Comparison of ENCODE assay signal across 20 cellular contexts in genomic region chr4:38170800-38171199, GRCh38.
A peak's percentile ranks its signal among the peaks of the same experiment; 100 is the strongest.
DNase-seq lines count a peak whose midpoint lies in the region; ATAC-seq and TF ChIP-seq lines count a peak whose summit lies in the region.
"Had no signal": no experiment of that assay in that cellular context is flagged by ENCODE, and none has a peak within 500 bp of the region (broad histone marks: within the 10 kb centered on the region; RNA-seq: fewer than 3 reads in every experiment).

No MANE protein-coding gene starts in this region.

- TF ChIP-seq CTCF in SK-N-SH (IDR thresholded peaks at IDR 0.05) (no peak), epithelial cell of esophagus (IDR thresholded peaks at IDR 0.05; ENCODE audit: insufficient read depth, low read depth, low read length, missing control alignments) (no peak), mesothelial cell of epicardium (IDR thresholded peaks at IDR 0.05; ENCODE audit: unreplicated experiment) (no peak), type B pancreatic cell (conservative IDR thresholded peaks at IDR 0.05) (no peak)

- H3K4me1 Mint-ChIP-seq in mesothelial cell of epicardium (peaks cover 28% of the 10 kb centered on the region), type B pancreatic cell (ENCODE audit: unreplicated experiment) (peaks cover 36% of the 10 kb centered on the region)

- H3K36me3 Mint-ChIP-seq in mesothelial cell of epicardium (no peaks in the 10 kb centered on the region), type B pancreatic cell (peaks cover 4% of the 10 kb centered on the region)

- no peaks in the 10 kb centered on the region for H3K79me2 ChIP-seq in SK-N-SH (ENCODE audit: insufficient read depth)

- DNase-seq in SK-N-SH (no peak), epithelial cell of esophagus (ENCODE audit: low read depth) (peak; percentile 67), mesothelial cell of epicardium (ENCODE audit: low spot score in 2 of 2, unreplicated experiment in 2 of 2) (no peak), type B pancreatic cell (ENCODE audit: extremely low spot score, unreplicated experiment) (no peak), AG08396 (ENCODE audit: low spot score) (no peak), HuH-7 (ENCODE audit: low spot score) (no peak), NCI-H2029 (lab: John Stamatoyannopoulos, UW) (no peak)
- DNase-seq: 8988T; Caco-2; CD4-positive, alpha-beta T cell; HCEC 1CT; Kasumi-1; NCI-H1105; NCI-H510A; NCI-H774 had no signal

- no peak for TF ChIP-seq RAD21 in SK-N-SH (IDR thresholded peaks at IDR 0.05; ENCODE audit: low read length)

- CTCF ChIA-PET in SK-N-SH (lab: Yijun Ruan, JAX), result interaction anchor here (0.6 to 1.9 kb wide), 5 partner anchors 9 to 571 kb away, joined by 3 to 5 read pairs (median 3); no protein-coding TSS in a partner anchor

- H2AFZ ChIP-seq in SK-N-SH (ENCODE audit: low read depth), result no peak overlapping the region

- no peaks in the 10 kb centered on the region for H3F3A ChIP-seq in SK-N-SH (replicated peaks; ENCODE audit: insufficient read depth)

- H3K4me3 ChIP-seq in SK-N-SH (ENCODE audit: low read depth in 2 of 2, low read length in 1 of 2) (no peak overlapping the region), epithelial cell of esophagus (ENCODE audit: low read length) (no peak overlapping the region)
- H3K4me3 ChIP-seq: GM12878, GM23338 had no signal

- no peak overlapping the region for H3K9ac ChIP-seq in SK-N-SH

- no peaks in the 10 kb centered on the region for H3K9me3 ChIP-seq in SK-N-SH
- H3K9me3 ChIP-seq: Caco-2 had no signal

- H4K20me1 ChIP-seq in SK-N-SH (ENCODE audit: insufficient read depth), result no peaks in the 10 kb centered on the region

- H3K9me3 Mint-ChIP-seq in mesothelial cell of epicardium (no peaks in the 10 kb centered on the region), type B pancreatic cell (peaks cover 9% of the 10 kb centered on the region)
- H3K9me3 Mint-ChIP-seq: CD4-positive, alpha-beta T cell; GM23338 had no signal

- ATAC-seq in SK-N-SH treated with all-trans-retinoic acid at 6 μM for 48 hours, result peak; percentile 73
- ATAC-seq: GM12878, GM23338 had no signal

- no peaks in the 10 kb centered on the region for H3K36me3 ChIP-seq in SK-N-SH (replicated peaks in 1 of 2; ENCODE audit: control insufficient read depth in 1 of 2, insufficient read depth in 2 of 2, low read length in 1 of 2)

- WGBS in SK-N-SH (ENCODE audit: low lambda C conversion rate), result 37% methylated on average over 3 of the region's 3 CpGs

- POLR2A ChIA-PET in SK-N-SH (lab: Yijun Ruan, JAX), result no interaction called here

- TF ChIP-seq EP300 in SK-N-SH (IDR thresholded peaks at IDR 0.05; ENCODE audit: borderline replicate concordance in 1 of 2, low read depth in 1 of 2, low read length in 1 of 2), result no peak

- H3K27me3 Mint-ChIP-seq in mesothelial cell of epicardium (ENCODE audit: low read depth) (no peaks in the 10 kb centered on the region), type B pancreatic cell (no peaks in the 10 kb centered on the region)
- H3K27me3 Mint-ChIP-seq: CD4-positive, alpha-beta T cell had no signal

- H3K27ac Mint-ChIP-seq in mesothelial cell of epicardium, result peak overlapping the region; percentile 63
- H3K27ac Mint-ChIP-seq in type B pancreatic cell, result peak overlapping the region; percentile 84
- H3K27ac Mint-ChIP-seq: CD4-positive, alpha-beta T cell; GM23338 had no signal

- H3K4me1 ChIP-seq in SK-N-SH (ENCODE audit: control insufficient read depth in 1 of 2, insufficient read depth in 2 of 2, low read depth in 1 of 2, low read length in 1 of 2), result peaks cover 0 to 7% of the 10 kb centered on the region in 2 experiments; a peak in 3 of 4 replicates
- H3K4me1 ChIP-seq: Caco-2 had no signal

- no peaks in the 10 kb centered on the region for H3K9me2 ChIP-seq in SK-N-SH

- no peaks in the 10 kb centered on the region for H3K27me3 ChIP-seq in SK-N-SH (ENCODE audit: insufficient read depth)

- H3K27ac ChIP-seq in SK-N-SH (ENCODE audit: low read depth in 2 of 2, low read length in 1 of 2), result peak overlapping the region in 1 of 2 experiments; percentile 16; a peak in 1 of 4 replicates
- H3K27ac ChIP-seq: HL-60, RWPE1 had no signal

- H3K4me2 ChIP-seq in SK-N-SH, result no peak overlapping the region
- H3K4me2 ChIP-seq: GM23338 had no signal

- H3K4me3 Mint-ChIP-seq in mesothelial cell of epicardium, result no peak overlapping the region
- no peak overlapping the region for H3K4me3 Mint-ChIP-seq in type B pancreatic cell
- H3K4me3 Mint-ChIP-seq: CD4-positive, alpha-beta T cell; GM23338 had no signal

TF ChIP-seq in SK-N-SH treated with all-trans-retinoic acid at 6 μM for 48 hours, 23 proteins besides CTCF, POLR2A, EP300 and RAD21 (continues in another document):
- no peak for TF ChIP-seq ZFP30 (CRISPR knock-in tag; IDR thresholded peaks at IDR 0.05)
- TF ChIP-seq, protein P1, sequence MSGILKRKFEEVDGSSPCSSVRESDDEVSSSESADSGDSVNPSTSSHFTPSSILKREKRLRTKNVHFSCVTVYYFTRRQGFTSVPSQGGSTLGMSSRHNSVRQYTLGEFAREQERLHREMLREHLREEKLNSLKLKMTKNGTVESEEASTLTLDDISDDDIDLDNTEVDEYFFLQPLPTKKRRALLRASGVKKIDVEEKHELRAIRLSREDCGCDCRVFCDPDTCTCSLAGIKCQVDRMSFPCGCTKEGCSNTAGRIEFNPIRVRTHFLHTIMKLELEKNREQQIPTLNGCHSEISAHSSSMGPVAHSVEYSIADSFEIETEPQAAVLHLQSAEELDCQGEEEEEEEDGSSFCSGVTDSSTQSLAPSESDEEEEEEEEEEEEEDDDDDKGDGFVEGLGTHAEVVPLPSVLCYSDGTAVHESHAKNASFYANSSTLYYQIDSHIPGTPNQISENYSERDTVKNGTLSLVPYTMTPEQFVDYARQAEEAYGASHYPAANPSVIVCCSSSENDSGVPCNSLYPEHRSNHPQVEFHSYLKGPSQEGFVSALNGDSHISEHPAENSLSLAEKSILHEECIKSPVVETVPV (CRISPR knock-in tag; IDR thresholded peaks at IDR 0.05), result no peak
- TF ChIP-seq, protein P2, sequence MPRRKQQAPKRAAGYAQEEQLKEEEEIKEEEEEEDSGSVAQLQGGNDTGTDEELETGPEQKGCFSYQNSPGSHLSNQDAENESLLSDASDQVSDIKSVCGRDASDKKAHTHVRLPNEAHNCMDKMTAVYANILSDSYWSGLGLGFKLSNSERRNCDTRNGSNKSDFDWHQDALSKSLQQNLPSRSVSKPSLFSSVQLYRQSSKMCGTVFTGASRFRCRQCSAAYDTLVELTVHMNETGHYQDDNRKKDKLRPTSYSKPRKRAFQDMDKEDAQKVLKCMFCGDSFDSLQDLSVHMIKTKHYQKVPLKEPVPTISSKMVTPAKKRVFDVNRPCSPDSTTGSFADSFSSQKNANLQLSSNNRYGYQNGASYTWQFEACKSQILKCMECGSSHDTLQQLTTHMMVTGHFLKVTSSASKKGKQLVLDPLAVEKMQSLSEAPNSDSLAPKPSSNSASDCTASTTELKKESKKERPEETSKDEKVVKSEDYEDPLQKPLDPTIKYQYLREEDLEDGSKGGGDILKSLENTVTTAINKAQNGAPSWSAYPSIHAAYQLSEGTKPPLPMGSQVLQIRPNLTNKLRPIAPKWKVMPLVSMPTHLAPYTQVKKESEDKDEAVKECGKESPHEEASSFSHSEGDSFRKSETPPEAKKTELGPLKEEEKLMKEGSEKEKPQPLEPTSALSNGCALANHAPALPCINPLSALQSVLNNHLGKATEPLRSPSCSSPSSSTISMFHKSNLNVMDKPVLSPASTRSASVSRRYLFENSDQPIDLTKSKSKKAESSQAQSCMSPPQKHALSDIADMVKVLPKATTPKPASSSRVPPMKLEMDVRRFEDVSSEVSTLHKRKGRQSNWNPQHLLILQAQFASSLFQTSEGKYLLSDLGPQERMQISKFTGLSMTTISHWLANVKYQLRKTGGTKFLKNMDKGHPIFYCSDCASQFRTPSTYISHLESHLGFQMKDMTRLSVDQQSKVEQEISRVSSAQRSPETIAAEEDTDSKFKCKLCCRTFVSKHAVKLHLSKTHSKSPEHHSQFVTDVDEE (CRISPR knock-in tag; IDR thresholded peaks at IDR 0.05), result no peak
- no peak for TF ChIP-seq GLIS3 (CRISPR knock-in tag; IDR thresholded peaks at IDR 0.05)

TF ChIP-seq in SK-N-SH, 30 proteins besides CTCF, POLR2A, EP300 and RAD21:
- TF ChIP-seq FOSL2 (IDR thresholded peaks at IDR 0.05; ENCODE audit: borderline replicate concordance, low read depth) (no peak), IRF3 (IDR thresholded peaks at IDR 0.05; ENCODE audit: low read depth, low read length) (no peak), GABPA (IDR thresholded peaks at IDR 0.05; ENCODE audit: low read depth) (no peak), POLR2AphosphoS5 (IDR thresholded peaks at IDR 0.05; ENCODE audit: low read depth, low read length) (no peak), TEAD4 (IDR thresholded peaks at IDR 0.05; ENCODE audit: borderline replicate concordance, insufficient read depth) (no peak), JUND (IDR thresholded peaks at IDR 0.05) (no peak), YY1 (IDR thresholded peaks at IDR 0.05; ENCODE audit: low read depth) (no peak), EZH2phosphoT487 (IDR thresholded peaks at IDR 0.05; ENCODE audit: borderline replicate concordance, low read depth) (no peak)
- TF ChIP-seq, protein P3, sequence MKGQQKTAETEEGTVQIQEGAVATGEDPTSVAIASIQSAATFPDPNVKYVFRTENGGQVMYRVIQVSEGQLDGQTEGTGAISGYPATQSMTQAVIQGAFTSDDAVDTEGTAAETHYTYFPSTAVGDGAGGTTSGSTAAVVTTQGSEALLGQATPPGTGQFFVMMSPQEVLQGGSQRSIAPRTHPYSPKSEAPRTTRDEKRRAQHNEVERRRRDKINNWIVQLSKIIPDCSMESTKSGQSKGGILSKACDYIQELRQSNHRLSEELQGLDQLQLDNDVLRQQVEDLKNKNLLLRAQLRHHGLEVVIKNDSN (IDR thresholded peaks at IDR 0.05; ENCODE audit: borderline replicate concordance, low read depth), result no peak
- TF ChIP-seq, protein P4, sequence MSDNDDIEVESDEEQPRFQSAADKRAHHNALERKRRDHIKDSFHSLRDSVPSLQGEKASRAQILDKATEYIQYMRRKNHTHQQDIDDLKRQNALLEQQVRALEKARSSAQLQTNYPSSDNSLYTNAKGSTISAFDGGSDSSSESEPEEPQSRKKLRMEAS (IDR thresholded peaks at IDR 0.05; ENCODE audit: low read depth), result no peak
